Comparison of ENCODE assay signal across 11 cellular contexts in genomic region chr2:26721267-26722032, GRCh38. TPM values are rescaled to one million over a fixed set of nuclear protein-coding genes. Genes with fewer than 3 reads are reported as not detected.
DNase-seq lines count a peak whose midpoint lies in the region; ATAC-seq and TF ChIP-seq lines count a peak whose summit lies in the region.
"Had no signal": no experiment of that assay in that cellular context is flagged by ENCODE, and none has a peak within 500 bp of the region (broad histone marks: within the 10 kb centered on the region; RNA-seq: fewer than 3 reads in every experiment).

No MANE protein-coding gene starts in this region.

- no peaks in the 10 kb centered on the region for H3K9me3 ChIP-seq in SK-N-SH
- H3K9me3 ChIP-seq in WERI-Rb-1 (ENCODE audit: severe bottlenecking) = peaks cover 2% of the 10 kb centered on the region
- H3K9me3 ChIP-seq in right lobe of liver = no peaks in the 10 kb centered on the region
- no peaks in the 10 kb centered on the region for H3K9me3 ChIP-seq in upper lobe of left lung

- H3K36me3 ChIP-seq in SK-N-SH (replicated peaks in 1 of 2; ENCODE audit: control insufficient read depth in 1 of 2, insufficient read depth in 2 of 2, low read length in 1 of 2) (no peaks in the 10 kb centered on the region), WERI-Rb-1 (peaks cover 4% of the 10 kb centered on the region), right lobe of liver (no peaks in the 10 kb centered on the region), upper lobe of left lung (no peaks in the 10 kb centered on the region)

- CTCF ChIA-PET in SK-N-SH (lab: Yijun Ruan, JAX) = interaction anchor here (0.9 to 5.4 kb wide), 6 partner anchors 16 to 143 kb away, joined by 3 to 46 read pairs (median 10); no protein-coding TSS in a partner anchor

- TF ChIP-seq RAD21 in SK-N-SH (IDR thresholded peaks at IDR 0.05; ENCODE audit: low read length) = no peak

- TF ChIP-seq POLR2A in right lobe of liver (IDR thresholded peaks at IDR 0.05) = no peak
- TF ChIP-seq POLR2A in upper lobe of left lung (IDR thresholded peaks at IDR 0.05) = no peak

- peak overlapping the region; percentile 32 for H3K4me2 ChIP-seq in SK-N-SH

- TF ChIP-seq EP300 in SK-N-SH (IDR thresholded peaks at IDR 0.05; ENCODE audit: borderline replicate concordance in 1 of 2, low read depth in 1 of 2, low read length in 1 of 2) = no peak
- no peak for TF ChIP-seq EP300 in upper lobe of left lung (IDR thresholded peaks at IDR 0.05)

- H2AFZ ChIP-seq in SK-N-SH (ENCODE audit: low read depth) = no peak overlapping the region

- H3K27ac ChIP-seq in SK-N-SH (ENCODE audit: low read depth in 2 of 2, low read length in 1 of 2) (peak overlapping the region in 1 of 2 experiments; percentile 8; a peak in 1 of 4 replicates), WERI-Rb-1 (peak overlapping the region; percentile 31), right lobe of liver (peak overlapping the region in 2 of 3 donors; percentile 59 to 74), upper lobe of left lung (peak overlapping the region; percentile 51 to 87 (median 74))

- no peaks in the 10 kb centered on the region for H3K79me2 ChIP-seq in SK-N-SH (ENCODE audit: insufficient read depth)

- POLR2A ChIA-PET in SK-N-SH (lab: Yijun Ruan, JAX) = interaction anchor here (0.9 to 2.3 kb wide), 3 partner anchors 11 to 29 kb away, joined by 3 to 20 read pairs (median 3); partner anchors contain the start of gene KCNK3

- H3K9me2 ChIP-seq in SK-N-SH = no peaks in the 10 kb centered on the region

- H3F3A ChIP-seq in SK-N-SH (replicated peaks; ENCODE audit: insufficient read depth) = peaks cover 3% of the 10 kb centered on the region

- 83% methylated on average over 12 of the region's 12 CpGs for WGBS in SK-N-SH (ENCODE audit: low lambda C conversion rate)
- 52% methylated on average over 3 of the region's 12 CpGs for WGBS in right lobe of liver (ENCODE audit: insufficient coverage, low coverage, low lambda C conversion rate, missing lambda C conversion rate)
- 71 to 72% methylated on average over 9 to 12 of the region's 12 CpGs for WGBS in upper lobe of left lung, 2 donors

- intact Hi-C loops in right lobe of liver (cut with DNase I) = no loop called here

- no peak for ATAC-seq in SK-N-SH treated with all-trans-retinoic acid at 6 μM for 48 hours
- peak; percentile 82 to 91 (median 87) for ATAC-seq in right lobe of liver
- peak in 1 of 2 donors; percentile 5 for ATAC-seq in upper lobe of left lung (ENCODE audit: low FRiP score in 2 of 2)
- no peak for ATAC-seq in GM21619 (IDR thresholded peaks at IDR 0.05; ENCODE audit: unreplicated experiment)

- no peaks in the 10 kb centered on the region for H4K20me1 ChIP-seq in SK-N-SH (ENCODE audit: insufficient read depth)

- no peak overlapping the region; the same call in 1 of the 2 replicates for H3K9ac ChIP-seq in SK-N-SH

- H3K4me1 ChIP-seq in SK-N-SH (ENCODE audit: control insufficient read depth in 1 of 2, insufficient read depth in 2 of 2, low read depth in 1 of 2, low read length in 1 of 2) (peaks cover 25 to 60% of the 10 kb centered on the region in 2 experiments; a peak in 3 of 4 replicates), right lobe of liver (peaks cover 0 to 53% (median 17%) of the 10 kb centered on the region in 4 donors), upper lobe of left lung (peaks cover 37 to 48% (median 44%) of the 10 kb centered on the region in 4 donors)

- DNase-seq in SK-N-SH (no peak), WERI-Rb-1 (no peak), right lobe of liver (peak; percentile 81 to 91 (median 86)), upper lobe of left lung (peak in 1 of 2 donors; percentile 65), HCEC 1CT (no peak)
- DNase-seq in activated naive CD4-positive, alpha-beta T cell treated with anti-CD3 and anti-CD28 coated beads, Interleukin-2, amount 50 U/mL, for 16 hours = no peak
- DNase-seq: activated CD4-positive, CD25-positive, alpha-beta regulatory T cell; NCI-H526 treated with DMSO at 0.1 percent for 48 hours; stimulated activated CD4-positive, alpha-beta T cell treated with anti-CD3 and anti-CD28 coated beads, Interleukin-2, amount 100 ng/mL, for 24 hours had no signal

- H3K27me3 ChIP-seq in SK-N-SH (ENCODE audit: insufficient read depth) = no peaks in the 10 kb centered on the region
- no peaks in the 10 kb centered on the region for H3K27me3 ChIP-seq in WERI-Rb-1 (ENCODE audit: insufficient read depth, low read depth, severe bottlenecking)
- H3K27me3 ChIP-seq in right lobe of liver = no peaks in the 10 kb centered on the region
- no peaks in the 10 kb centered on the region for H3K27me3 ChIP-seq in upper lobe of left lung

- TF ChIP-seq CTCF in SK-N-SH (IDR thresholded peaks at IDR 0.05) = no peak
- TF ChIP-seq CTCF in WERI-Rb-1 (IDR thresholded peaks at IDR 0.05; ENCODE audit: low read depth, low read length) = no peak
- no peak for TF ChIP-seq CTCF in right lobe of liver (IDR thresholded peaks at IDR 0.05)
- no peak for TF ChIP-seq CTCF in upper lobe of left lung (IDR thresholded peaks at IDR 0.05)

- H3K4me3 ChIP-seq in SK-N-SH (ENCODE audit: low read depth in 2 of 2, low read length in 1 of 2) (no peak overlapping the region), WERI-Rb-1 (ENCODE audit: low read depth, low read length) (no peak overlapping the region), right lobe of liver (no peak overlapping the region), upper lobe of left lung (no peak overlapping the region)

TF ChIP-seq in SK-N-SH, 30 proteins besides CTCF, POLR2A, EP300 and RAD21:
- TF ChIP-seq RCOR1 (IDR thresholded peaks at IDR 0.05; ENCODE audit: low read length) (0 out of 2 replicates have a peak, but pooled peaks have one; percentile 4), TEAD4 (IDR thresholded peaks at IDR 0.05; ENCODE audit: borderline replicate concordance, insufficient read depth) (no peak)

TF ChIP-seq in SK-N-SH treated with all-trans-retinoic acid at 6 μM for 48 hours, 23 proteins besides CTCF, POLR2A, EP300 and RAD21 (continues in another document):
- no peak for TF ChIP-seq ZC3H10 (CRISPR knock-in tag; IDR thresholded peaks at IDR 0.05)
- TF ChIP-seq ZNF565 (CRISPR knock-in tag; conservative IDR thresholded peaks at IDR 0.05; ENCODE audit: low read depth) = no peak
- no peak for TF ChIP-seq TCF4 (CRISPR knock-in tag; IDR thresholded peaks at IDR 0.05; ENCODE audit: borderline replicate concordance)
- TF ChIP-seq, protein P1, sequence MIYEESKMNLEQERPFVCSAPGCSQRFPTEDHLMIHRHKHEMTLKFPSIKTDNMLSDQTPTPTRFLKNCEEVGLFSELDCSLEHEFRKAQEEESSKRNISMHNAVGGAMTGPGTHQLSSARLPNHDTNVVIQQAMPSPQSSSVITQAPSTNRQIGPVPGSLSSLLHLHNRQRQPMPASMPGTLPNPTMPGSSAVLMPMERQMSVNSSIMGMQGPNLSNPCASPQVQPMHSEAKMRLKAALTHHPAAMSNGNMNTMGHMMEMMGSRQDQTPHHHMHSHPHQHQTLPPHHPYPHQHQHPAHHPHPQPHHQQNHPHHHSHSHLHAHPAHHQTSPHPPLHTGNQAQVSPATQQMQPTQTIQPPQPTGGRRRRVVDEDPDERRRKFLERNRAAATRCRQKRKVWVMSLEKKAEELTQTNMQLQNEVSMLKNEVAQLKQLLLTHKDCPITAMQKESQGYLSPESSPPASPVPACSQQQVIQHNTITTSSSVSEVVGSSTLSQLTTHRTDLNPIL (CRISPR knock-in tag; IDR thresholded peaks at IDR 0.05; ENCODE audit: low read depth) = no peak
- no peak for TF ChIP-seq ZFP30 (CRISPR knock-in tag; IDR thresholded peaks at IDR 0.05)
- TF ChIP-seq, protein P2, sequence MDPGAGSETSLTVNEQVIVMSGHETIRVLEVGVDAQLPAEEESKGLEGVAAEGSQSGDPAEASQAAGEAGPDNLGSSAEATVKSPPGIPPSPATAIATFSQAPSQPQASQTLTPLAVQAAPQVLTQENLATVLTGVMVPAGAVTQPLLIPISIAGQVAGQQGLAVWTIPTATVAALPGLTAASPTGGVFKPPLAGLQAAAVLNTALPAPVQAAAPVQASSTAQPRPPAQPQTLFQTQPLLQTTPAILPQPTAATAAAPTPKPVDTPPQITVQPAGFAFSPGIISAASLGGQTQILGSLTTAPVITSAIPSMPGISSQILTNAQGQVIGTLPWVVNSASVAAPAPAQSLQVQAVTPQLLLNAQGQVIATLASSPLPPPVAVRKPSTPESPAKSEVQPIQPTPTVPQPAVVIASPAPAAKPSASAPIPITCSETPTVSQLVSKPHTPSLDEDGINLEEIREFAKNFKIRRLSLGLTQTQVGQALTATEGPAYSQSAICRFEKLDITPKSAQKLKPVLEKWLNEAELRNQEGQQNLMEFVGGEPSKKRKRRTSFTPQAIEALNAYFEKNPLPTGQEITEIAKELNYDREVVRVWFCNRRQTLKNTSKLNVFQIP (CRISPR knock-in tag; IDR thresholded peaks at IDR 0.05; ENCODE audit: borderline replicate concordance, low read depth) = no peak
- no peak for TF ChIP-seq PPARA (CRISPR knock-in tag; IDR thresholded peaks at IDR 0.05; ENCODE audit: borderline replicate concordance)

RNA-seq across cellular contexts. Expression of gene KCNK3, which starts 28.9 kb away (rescaled TPM):
- 0.16 and 0.31 TPM in 2 replicates for polyA plus RNA-seq in SK-N-SH (2012; rRNA removed)
- 0.06 and 0.24 TPM in 2 replicates for polyA plus RNA-seq in SK-N-SH (2012; cell fraction: cytosol; rRNA removed)
- polyA plus RNA-seq in SK-N-SH (2012; cell fraction: nucleus; rRNA removed) = 0.04 and 0.27 TPM in 2 replicates
- total RNA-seq in right lobe of liver = under 1 TPM; 0.18 to 0.43 (median 0.33) TPM
- total RNA-seq in upper lobe of left lung = 10 to 100 TPM in 4 of 6 donors, 1 to 10 TPM in 2; 3.0 to 36.1 (median 17.5) TPM

RNA-seq across cellular contexts. Expression of gene SLC35F6, which starts 42.6 kb away (rescaled TPM):
- 15.9 and 16.0 TPM in 2 replicates for polyA plus RNA-seq in SK-N-SH (2012; rRNA removed)
- 8.3 and 12.6 TPM in 2 replicates for polyA plus RNA-seq in SK-N-SH (2012; cell fraction: cytosol; rRNA removed)
- polyA plus RNA-seq in SK-N-SH (2012; cell fraction: nucleus; rRNA removed) = 10.6 and 12.1 TPM in 2 replicates
- total RNA-seq in right lobe of liver (10 to 100 TPM; 14.2 to 73.9 (median 27.2) TPM), upper lobe of left lung (10 to 100 TPM; 36.7 to 59.4 (median 45.7) TPM)

Comparison
In these comparisons a context has a peak if more than half of its experiments do, and no peak if none do; other contexts are left out.
1. DNase-seq: peak in right lobe of liver (3 of 3); none in SK-N-SH (single experiment), WERI-Rb-1 (single experiment), HCEC 1CT (single experiment) and activated naive CD4-positive, alpha-beta T cell treated with anti-CD3 and anti-CD28 coated beads, Interleukin-2, amount 50 U/mL, for 16 hours (single experiment).
2. ATAC-seq: peak in right lobe of liver (4 of 4); none in SK-N-SH treated with all-trans-retinoic acid at 6 μM for 48 hours (single experiment) and GM21619 (single experiment).